In genomic region chr10:94904772-94905171, GRCh38 we compare ENCODE assay signal across 11 cellular contexts. TPM values are rescaled to one million over a fixed set of nuclear protein-coding genes. Genes with fewer than 3 reads are reported as not detected.
"Had no signal": no experiment of that assay in that cellular context is flagged by ENCODE, and none has a peak within 500 bp of the region (broad histone marks: within the 10 kb centered on the region; RNA-seq: fewer than 3 reads in every experiment).

No MANE protein-coding gene starts in this region.

RNA-seq across cellular contexts. Expression of gene CYP2C9, which starts 33.7 kb away (rescaled TPM):
- total RNA-seq: heart right ventricle; left ventricle myocardium superior; mammary epithelial cell; naive thymus-derived CD8-positive, alpha-beta T cell; occipital lobe; osteocyte; posterior vena cava; skeletal muscle tissue; tibial nerve; urinary bladder had no signal
- polyA plus RNA-seq: heart right ventricle; keratinocyte; mammary epithelial cell; naive thymus-derived CD8-positive, alpha-beta T cell had no signal
